Comparison of ENCODE assay signal across 8 cellular contexts in genomic region chr7:107463139-107464078, GRCh38. TPM values are rescaled to one million over a fixed set of nuclear protein-coding genes. Genes with fewer than 3 reads are reported as not detected.
DNase-seq lines count a peak whose midpoint lies in the region; ATAC-seq and TF ChIP-seq lines count a peak whose summit lies in the region.

No MANE protein-coding gene starts in this region.

- no peak for TF ChIP-seq POLR2A in transverse colon (IDR thresholded peaks at IDR 0.05)

- H3K9me2 ChIP-seq in OCI-LY1 (ENCODE audit: low read depth, low read length) (no peaks in the 10 kb centered on the region), neural cell (ENCODE audit: insufficient read depth, low read length) (no peaks in the 10 kb centered on the region)

- H3K36me3 ChIP-seq in OCI-LY1 (ENCODE audit: insufficient read depth, low read length) (peaks cover 2% of the 10 kb centered on the region; the same call in 1 of the 2 replicates), neural cell (ENCODE audit: insufficient read depth, low read length) (no peaks in the 10 kb centered on the region), transverse colon (peaks cover 0 to 2% (median 0%) of the 10 kb centered on the region in 4 donors)

- H3K4me2 ChIP-seq in OCI-LY1 (ENCODE audit: low read length) (no peak overlapping the region), neural cell (ENCODE audit: low read length) (no peak overlapping the region)

- intact Hi-C loops in transverse colon (cut with DNase I; ENCODE audit: low total_unique reads): loop anchor here (2.0 to 5.0 kb wide), 3 partner anchors 264 to 1054 kb away; no protein-coding TSS in a partner anchor

- WGBS in transverse colon (ENCODE audit: low coverage in 1 of 2), 2 donors: 77 to 90% methylated on average over 3 to 6 of the region's 6 CpGs

- TF ChIP-seq CTCF in OCI-LY1 (IDR thresholded peaks at IDR 0.05; ENCODE audit: low read length) (peak; percentile 92), fibroblast of the aortic adventitia (IDR thresholded peaks at IDR 0.05; ENCODE audit: insufficient read depth, low read length) (peak; percentile 89), neural cell (IDR thresholded peaks at IDR 0.05; ENCODE audit: poor library complexity, severe bottlenecking) (peak; percentile 91), transverse colon (IDR thresholded peaks at IDR 0.05) (peak; percentile 63 to 73 (median 69))

- no peak for TF ChIP-seq EP300 in neural cell (conservative IDR thresholded peaks at IDR 0.05; ENCODE audit: poor library complexity, severe bottlenecking)
- no peak for TF ChIP-seq EP300 in transverse colon (IDR thresholded peaks at IDR 0.05; ENCODE audit: low read depth)

- H3K9ac ChIP-seq in OCI-LY1 (ENCODE audit: low read length): no peak overlapping the region
- H3K9ac ChIP-seq in neural cell (ENCODE audit: low read length): no peak overlapping the region

- peak; percentile 96 for TF ChIP-seq RAD21 in neural cell (conservative IDR thresholded peaks at IDR 0.05)

- peak; percentile 65 for DNase-seq in EL
- peak; percentile 4 for DNase-seq in activated T-helper 1 cell treated with Interleukin-2 at 50 U/mL for 16 hours (ENCODE audit: low read depth)
- DNase-seq in fibroblast of the aortic adventitia (ENCODE audit: low read depth): peak; percentile 86
- peak; percentile 54 for DNase-seq in transverse colon

- ATAC-seq in HG03354 (IDR thresholded peaks at IDR 0.05; ENCODE audit: poor library complexity, severe bottlenecking, unreplicated experiment): peak; percentile 66
- ATAC-seq in GM21717 (IDR thresholded peaks at IDR 0.05; ENCODE audit: unreplicated experiment): no peak

- no peaks in the 10 kb centered on the region for H3K9me3 ChIP-seq in OCI-LY1 (ENCODE audit: low read length)
- H3K9me3 ChIP-seq in neural cell (ENCODE audit: low read length): no peaks in the 10 kb centered on the region
- H3K9me3 ChIP-seq in transverse colon: no peaks in the 10 kb centered on the region

- H2AFZ ChIP-seq in OCI-LY1 (ENCODE audit: low read length) (no peak overlapping the region), neural cell (ENCODE audit: low read depth, low read length) (no peak overlapping the region)

- H3K4me1 ChIP-seq in OCI-LY1 (ENCODE audit: insufficient read depth, low read length, severe bottlenecking) (no peaks in the 10 kb centered on the region), transverse colon (no peaks in the 10 kb centered on the region)

- in situ Hi-C loops in transverse colon (cut with MboI; ENCODE audit: low pct_ligation_motif_present in 1 of 4, low pct_unique_long_range_greater_than_20kb in 1 of 4, low sequenced_read_pairs in 3 of 4): loop anchor here in 3 of 4 donors (10.0 to 25.0 kb wide), 3 partner anchors 261 to 424 kb away; partner anchors contain the start of gene DLD (in 1 of the 3)

- no peaks in the 10 kb centered on the region for H3F3A ChIP-seq in OCI-LY1 (ENCODE audit: insufficient read depth, low read length)
- no peaks in the 10 kb centered on the region for H3F3A ChIP-seq in neural cell (ENCODE audit: insufficient read depth, low read length, poor library complexity, severe bottlenecking)

- H3K4me3 ChIP-seq in OCI-LY1 (ENCODE audit: low read depth, low read length, poor library complexity, severe bottlenecking): no peak overlapping the region
- no peak overlapping the region for H3K4me3 ChIP-seq in fibroblast of the aortic adventitia (ENCODE audit: low read depth, low read length)
- no peak overlapping the region for H3K4me3 ChIP-seq in neural cell (ENCODE audit: low read length)
- no peak overlapping the region for H3K4me3 ChIP-seq in transverse colon

- no peaks in the 10 kb centered on the region for H4K20me1 ChIP-seq in OCI-LY1 (ENCODE audit: insufficient read depth, low read length)
- H4K20me1 ChIP-seq in neural cell (ENCODE audit: insufficient read depth): no peaks in the 10 kb centered on the region

- H3K27me3 ChIP-seq in OCI-LY1 (ENCODE audit: insufficient read depth, low read length): no peaks in the 10 kb centered on the region
- no peaks in the 10 kb centered on the region for H3K27me3 ChIP-seq in neural cell (ENCODE audit: insufficient read depth, low read depth, low read length)
- H3K27me3 ChIP-seq in transverse colon: no peaks in the 10 kb centered on the region

- no peaks in the 10 kb centered on the region for H3K79me2 ChIP-seq in OCI-LY1 (ENCODE audit: insufficient read depth, low read length)
- no peaks in the 10 kb centered on the region for H3K79me2 ChIP-seq in neural cell (replicated peaks; ENCODE audit: insufficient read depth, low read length)

- H3K27ac ChIP-seq in OCI-LY1 (ENCODE audit: low read depth, low read length, poor library complexity, severe bottlenecking) (no peak overlapping the region), neural cell (ENCODE audit: low read length) (no peak overlapping the region), transverse colon (no peak overlapping the region)

TF ChIP-seq in neural cell, 6 proteins besides CTCF, POLR2A, EP300 and RAD21:
- TF ChIP-seq POLR2AphosphoS5 (IDR thresholded peaks at IDR 0.05): no peak
- TF ChIP-seq REST (IDR thresholded peaks at IDR 0.05; ENCODE audit: borderline replicate concordance): no peak
- no peak for TF ChIP-seq MXI1 (conservative IDR thresholded peaks at IDR 0.05; ENCODE audit: poor library complexity, severe bottlenecking)
- peak; percentile 95 for TF ChIP-seq SMC3 (conservative IDR thresholded peaks at IDR 0.05; ENCODE audit: poor library complexity)
- TF ChIP-seq TAF1 (IDR thresholded peaks at IDR 0.05; ENCODE audit: low read depth): no peak

RNA-seq across cellular contexts. Expression of gene GPR22, which starts 6.4 kb away (rescaled TPM):
- total RNA-seq in fibroblast of the aortic adventitia (ENCODE audit: low replicate concordance) (not detected in 2 replicates), transverse colon (under 1 TPM in 1 of 4 donors, not detected in 3; 0.14 TPM)
- 44.3 and 64.1 TPM in 2 replicates for polyA plus RNA-seq in neural cell
- polyA minus RNA-seq in neural cell: 76.4 and 78.5 TPM in 2 replicates

Comparison
In these comparisons a context has a peak if more than half of its experiments do, and no peak if none do; other contexts are left out.
1. DNase-seq: peak in every context shown above with its lines; median percentile 86 in fibroblast of the aortic adventitia; 65 in EL; 54 in transverse colon; 4 in activated T-helper 1 cell treated with Interleukin-2 at 50 U/mL for 16 hours.